Comparison of ENCODE assay signal across 13 cellular contexts in the genomic region with DNA sequence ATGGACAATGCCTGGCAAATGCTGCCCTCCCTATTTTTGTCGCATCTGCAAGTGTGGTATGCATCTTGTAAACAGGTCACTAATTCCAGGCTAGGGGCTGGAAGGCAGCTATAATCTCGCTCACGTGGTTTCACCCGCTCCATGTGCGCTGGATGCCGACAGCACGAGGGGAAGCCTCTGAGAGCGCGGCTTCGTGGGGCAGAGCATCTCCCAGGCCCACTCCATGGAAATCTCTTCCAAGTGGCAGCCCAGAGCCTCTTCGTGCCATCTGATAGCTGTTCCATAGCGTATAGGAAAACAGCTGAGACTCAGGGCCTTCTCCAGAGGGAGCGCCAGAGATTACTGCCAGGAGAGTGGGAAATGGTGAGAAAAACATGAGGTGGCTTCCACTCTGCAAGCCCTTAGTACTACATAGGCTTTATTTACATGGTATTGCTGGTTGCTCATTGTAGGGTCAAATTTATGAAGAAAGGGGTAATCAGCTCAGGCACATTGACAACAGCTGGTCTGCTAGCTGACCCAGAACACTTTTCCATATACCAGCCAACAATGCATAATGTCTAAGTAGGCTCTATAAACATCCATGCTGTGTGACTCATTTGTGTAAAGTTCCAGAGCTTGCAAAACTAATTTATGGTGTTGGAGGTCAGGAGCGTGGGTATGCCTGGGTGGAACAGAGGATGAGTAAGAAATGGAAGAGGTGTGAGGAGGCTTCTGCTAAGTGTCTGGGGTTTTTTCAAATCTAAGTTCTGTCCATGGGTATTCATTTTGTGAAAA.
DNase-seq lines count a peak whose midpoint lies in the region; ATAC-seq and TF ChIP-seq lines count a peak whose summit lies in the region.
"Had no signal": no experiment of that assay in that cellular context is flagged by ENCODE, and none has a peak within 500 bp of the region (broad histone marks: within the 10 kb centered on the region; RNA-seq: fewer than 3 reads in every experiment).

No MANE protein-coding gene starts in this region.

- no peak for TF ChIP-seq POLR2A in spleen (IDR thresholded peaks at IDR 0.05)

- DNase-seq in CD4-positive, alpha-beta memory T cell, result no peak
- DNase-seq in HS-5 (ENCODE audit: low read depth) (peak; percentile 39), astrocyte of the hippocampus (ENCODE audit: low read depth, low spot score) (peak; percentile 44), left colon (no peak), spleen (no peak), mucosa of gallbladder (ENCODE audit: low spot score) (no peak), Kasumi-1 (lab: John Stamatoyannopoulos, UW) (no peak), mesenteric fat pad (ENCODE audit: low spot score) (no peak)
- DNase-seq: cortex of kidney, NCI-H2029, ovary had no signal

- H3K27ac ChIP-seq in CD4-positive, alpha-beta memory T cell (ENCODE audit: low read depth, low read length), result no peak overlapping the region
- no peak overlapping the region for H3K27ac ChIP-seq in spleen
- H3K27ac ChIP-seq: HL-60, ovary, SJSA1 had no signal

- H3K9me3 ChIP-seq in CD4-positive, alpha-beta memory T cell (ENCODE audit: control insufficient read depth in 1 of 2, low read length in 2 of 2), result no peaks in the 10 kb centered on the region
- H3K9me3 ChIP-seq in spleen, result no peaks in the 10 kb centered on the region
- H3K9me3 ChIP-seq: ovary, SJSA1 had no signal

- 84 to 93% (median 92%) methylated on average over 14 of the region's 14 CpGs for WGBS in spleen, 5 donors

- H3K27ac Mint-ChIP-seq in CD4-positive, alpha-beta memory T cell, result peak overlapping the region; percentile 51 to 98 (median 78)

- POLR2A ChIA-PET in CD4-positive, alpha-beta memory T cell (lab: Charles Lee; ENCODE audit: partially characterized antibody), result interaction anchor here (0.7 to 3.1 kb wide), 3 partner anchors 8 to 15 kb away, joined by 3 to 11 read pairs (median 3); no protein-coding TSS in a partner anchor

- no peak for TF ChIP-seq CTCF in spleen (IDR thresholded peaks at IDR 0.05 in 8 of 11, conservative IDR thresholded peaks at IDR 0.05 in 3 of 11)

- H3K4me1 Mint-ChIP-seq in CD4-positive, alpha-beta memory T cell, result peaks cover 17 to 48% (median 33%) of the 10 kb centered on the region in 4 donors

- intact Hi-C loops in CD4-positive, alpha-beta memory T cell (cut with micrococcal nuclease), result loop anchor here (2.0 to 5.0 kb wide), 2 partner anchors 14 to 39 kb away; no protein-coding TSS in a partner anchor
- intact Hi-C loops in left colon (cut with DNase I, micrococcal nuclease), result no loop called here
- intact Hi-C loops in spleen (cut with DNase I; ENCODE audit: low total_unique reads), result no loop called here

- H3K27me3 Mint-ChIP-seq in CD4-positive, alpha-beta memory T cell, result no peaks in the 10 kb centered on the region

- peak; percentile 42 for ATAC-seq in left colon

- H3K36me3 ChIP-seq in CD4-positive, alpha-beta memory T cell (ENCODE audit: insufficient read depth, low read length), result no peaks in the 10 kb centered on the region
- no peaks in the 10 kb centered on the region for H3K36me3 ChIP-seq in spleen
- H3K36me3 ChIP-seq: ovary, SJSA1 had no signal

- no peaks in the 10 kb centered on the region for H3K27me3 ChIP-seq in CD4-positive, alpha-beta memory T cell (ENCODE audit: insufficient read depth, low read length)
- peaks cover 0 to 3% (median 0%) of the 10 kb centered on the region in 7 donors for H3K27me3 ChIP-seq in spleen (replicated peaks in 1 of 7)
- H3K27me3 ChIP-seq: ovary, SJSA1 had no signal

- no peak overlapping the region for H3K4me3 ChIP-seq in CD4-positive, alpha-beta memory T cell (ENCODE audit: low read length in 2 of 2)
- no peak overlapping the region for H3K4me3 ChIP-seq in spleen
- H3K4me3 ChIP-seq: ovary, SJSA1 had no signal

- CTCF ChIA-PET in CD4-positive, alpha-beta memory T cell (lab: Charles Lee; ENCODE audit: partially characterized antibody), result interaction anchor here (0.5 to 1.1 kb wide), 2 partner anchors 13 to 57 kb away, joined by 3 to 4 read pairs; no protein-coding TSS in a partner anchor

- no peaks in the 10 kb centered on the region for H3K9me3 Mint-ChIP-seq in CD4-positive, alpha-beta memory T cell

- no peak overlapping the region for H3K4me3 Mint-ChIP-seq in CD4-positive, alpha-beta memory T cell

- peaks cover 28% of the 10 kb centered on the region for H3K4me1 ChIP-seq in CD4-positive, alpha-beta memory T cell (ENCODE audit: insufficient read depth, low read length)
- H3K4me1 ChIP-seq in spleen, result no peaks in the 10 kb centered on the region

- H3K36me3 Mint-ChIP-seq in CD4-positive, alpha-beta memory T cell, result no peaks in the 10 kb centered on the region

Comparison
In these comparisons a context has a peak if more than half of its experiments do, and no peak if none do; other contexts are left out.
1. DNase-seq: peak in HS-5 (single experiment) and astrocyte of the hippocampus (single experiment); none in CD4-positive, alpha-beta memory T cell (0 of 5), left colon (0 of 2), spleen (single experiment), mucosa of gallbladder (single experiment), Kasumi-1 (0 of 2) and mesenteric fat pad (single experiment).